8 cellular contexts compared by ENCODE assay signal in the genomic region with DNA sequence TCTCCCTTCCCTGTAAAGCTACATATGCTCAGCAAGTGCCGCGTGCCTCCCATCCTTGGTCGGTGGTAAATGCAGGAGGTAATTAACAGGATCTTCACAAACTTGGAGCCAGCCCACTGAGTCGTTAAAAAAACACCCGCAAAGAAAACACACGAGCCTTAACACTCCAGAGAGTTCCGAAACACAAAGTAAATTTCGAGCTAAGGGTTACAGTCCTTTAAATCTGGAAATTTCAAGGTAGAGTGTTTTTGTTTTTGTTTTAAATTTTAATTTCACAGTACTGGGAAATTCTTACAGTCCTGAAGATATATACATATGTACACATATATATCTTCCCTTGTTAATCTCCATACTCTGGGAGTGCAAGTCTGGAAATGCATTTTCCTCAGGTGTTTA. TPM values are rescaled to one million over a fixed set of nuclear protein-coding genes. Genes with fewer than 3 reads are reported as not detected.
DNase-seq lines count a peak whose midpoint lies in the region; ATAC-seq, FAIRE-seq and TF ChIP-seq lines count a peak whose summit lies in the region.

No MANE protein-coding gene starts in this region.

- H3K9ac ChIP-seq in skeletal muscle satellite cell (ENCODE audit: low read depth, low read length), result peak overlapping the region; percentile 98

- H3K36me3 ChIP-seq in RWPE2 (ENCODE audit: low read depth), result no peaks in the 10 kb centered on the region
- no peaks in the 10 kb centered on the region for H3K36me3 ChIP-seq in skeletal muscle satellite cell (ENCODE audit: insufficient read depth, low read length)

- TF ChIP-seq CTCF in RWPE2 (IDR thresholded peaks at IDR 0.05; ENCODE audit: poor library complexity, severe bottlenecking) (no peak), fibroblast of pulmonary artery (IDR thresholded peaks at IDR 0.05; ENCODE audit: low read length, missing control alignments) (no peak)

- H3K27me3 ChIP-seq in RWPE2 (ENCODE audit: insufficient read depth, poor library complexity, severe bottlenecking), result no peaks in the 10 kb centered on the region
- no peaks in the 10 kb centered on the region for H3K27me3 ChIP-seq in skeletal muscle satellite cell (ENCODE audit: control insufficient read depth, insufficient read depth, low read length)

- ATAC-seq in GM21447 (IDR thresholded peaks at IDR 0.05; ENCODE audit: unreplicated experiment) (peak; percentile 4), RWPE2 (ENCODE audit: low read depth) (no peak; the same call in 2 of the 3 replicates), HG03097 (IDR thresholded peaks at IDR 0.05; ENCODE audit: low FRiP score, unreplicated experiment) (no peak)

- DNase-seq in RWPE2 (ENCODE audit: low spot score), result no peak
- DNase-seq in fibroblast of pulmonary artery (ENCODE audit: low read depth), result no peak
- no peak for DNase-seq in cerebellum (ENCODE audit: low spot score)
- DNase-seq in urothelium cell line (ENCODE audit: low spot score), result no peak
- DNase-seq in CD1c-positive myeloid dendritic cell (ENCODE audit: extremely low spot score), result no peak

- peak overlapping the region; percentile 98 for H3K4me2 ChIP-seq in skeletal muscle satellite cell (ENCODE audit: low read length)

- H3K4me1 ChIP-seq in RWPE2 (ENCODE audit: insufficient read depth, poor library complexity, severe bottlenecking) (peaks cover 18% of the 10 kb centered on the region), skeletal muscle satellite cell (ENCODE audit: control insufficient read depth, insufficient read depth, low read length) (peaks cover 19% of the 10 kb centered on the region)

- peaks cover 3% of the 10 kb centered on the region for H3K9me3 ChIP-seq in RWPE2 (ENCODE audit: severe bottlenecking)
- no peaks in the 10 kb centered on the region for H3K9me3 ChIP-seq in skeletal muscle satellite cell (replicated peaks; ENCODE audit: low read length)

- H3K27ac ChIP-seq in RWPE2 (ENCODE audit: poor library complexity, severe bottlenecking), result peak overlapping the region; percentile 79

- FAIRE-seq in urothelium cell line (lab: Jason Lieb, UNC), result no peak

- H3K4me3 ChIP-seq in RWPE2 (ENCODE audit: severe bottlenecking), result peak overlapping the region; percentile 94
- H3K4me3 ChIP-seq in fibroblast of pulmonary artery (replicated peaks; ENCODE audit: low read depth, low read length), result peak overlapping the region; percentile 68
- H3K4me3 ChIP-seq in skeletal muscle satellite cell (ENCODE audit: low read length), result peak overlapping the region; percentile 83

RNA-seq across cellular contexts. Expression of gene ST7, which starts 1.1 kb away (rescaled TPM):
- 16.0 and 19.4 TPM in 2 replicates for total RNA-seq in skeletal muscle satellite cell (2012; rRNA removed)
- total RNA-seq in cerebellum, result 50.1 TPM
